In the genomic region with DNA sequence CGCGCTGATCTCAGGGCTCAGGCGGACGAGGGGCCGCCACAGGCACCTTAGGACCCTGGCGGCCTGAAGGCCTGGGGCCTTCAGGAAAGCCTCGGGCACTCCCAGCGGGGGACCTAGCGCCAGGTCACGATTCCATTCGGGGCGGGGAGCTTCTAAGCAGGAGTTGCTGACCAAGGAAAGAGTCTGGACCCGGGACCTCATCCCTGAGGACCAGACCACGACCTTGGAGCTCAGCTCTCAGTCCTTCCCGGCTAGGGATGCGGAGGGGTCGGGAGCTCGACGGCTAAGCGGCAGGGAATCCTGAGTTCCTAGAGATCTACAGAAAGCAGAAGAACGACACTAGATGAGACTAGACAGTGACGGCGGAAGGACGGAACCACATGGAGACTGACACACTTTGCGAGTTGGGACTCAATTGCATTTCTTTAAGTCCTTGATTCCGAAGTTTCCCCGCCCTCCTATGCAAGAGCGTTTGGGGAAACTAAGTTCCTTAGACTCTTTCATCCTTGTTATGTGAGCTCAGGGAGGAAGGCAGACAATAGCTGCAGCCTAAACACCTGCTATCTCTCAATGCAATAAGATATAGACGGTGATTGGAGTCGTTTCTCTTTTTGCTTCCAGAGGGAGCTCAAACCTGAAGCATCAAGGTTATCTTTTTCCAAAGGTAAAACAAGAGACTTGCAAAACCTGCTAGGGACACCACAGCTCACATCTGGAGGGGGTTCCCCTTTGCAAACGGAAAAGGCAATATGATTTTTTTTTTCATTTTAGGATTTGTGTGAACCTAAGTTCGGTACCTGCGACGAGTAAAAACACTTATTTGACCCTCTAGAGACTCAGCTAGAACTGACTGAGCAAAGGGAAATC, we compare ENCODE assay signal across 1 cellular context.
TF ChIP-seq lines count a peak whose summit lies in the region.

No MANE protein-coding gene starts in this region.

TF ChIP-seq in GM12878, 131 proteins besides CTCF, POLR2A, EP300 and RAD21:
- TF ChIP-seq CBX5 (IDR thresholded peaks at IDR 0.05; ENCODE audit: low read depth) (no peak), EGR1 (IDR thresholded peaks at IDR 0.05; ENCODE audit: borderline replicate concordance in 1 of 2, low read depth in 2 of 2, low read length in 2 of 2) (no peak), RAD51 (IDR thresholded peaks at IDR 0.05) (no peak), SP1 (IDR thresholded peaks at IDR 0.05; ENCODE audit: low read depth, low read length) (no peak), HDGF (IDR thresholded peaks at IDR 0.05) (no peak), PML (IDR thresholded peaks at IDR 0.05; ENCODE audit: low read length) (no peak), TARDBP (IDR thresholded peaks at IDR 0.05; ENCODE audit: borderline replicate concordance) (no peak)
- TF ChIP-seq, protein P1, sequence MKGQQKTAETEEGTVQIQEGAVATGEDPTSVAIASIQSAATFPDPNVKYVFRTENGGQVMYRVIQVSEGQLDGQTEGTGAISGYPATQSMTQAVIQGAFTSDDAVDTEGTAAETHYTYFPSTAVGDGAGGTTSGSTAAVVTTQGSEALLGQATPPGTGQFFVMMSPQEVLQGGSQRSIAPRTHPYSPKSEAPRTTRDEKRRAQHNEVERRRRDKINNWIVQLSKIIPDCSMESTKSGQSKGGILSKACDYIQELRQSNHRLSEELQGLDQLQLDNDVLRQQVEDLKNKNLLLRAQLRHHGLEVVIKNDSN (IDR thresholded peaks at IDR 0.05; ENCODE audit: borderline replicate concordance, extremely low read length, insufficient read depth, low read depth, low read length), result no peak
- TF ChIP-seq, protein P2, sequence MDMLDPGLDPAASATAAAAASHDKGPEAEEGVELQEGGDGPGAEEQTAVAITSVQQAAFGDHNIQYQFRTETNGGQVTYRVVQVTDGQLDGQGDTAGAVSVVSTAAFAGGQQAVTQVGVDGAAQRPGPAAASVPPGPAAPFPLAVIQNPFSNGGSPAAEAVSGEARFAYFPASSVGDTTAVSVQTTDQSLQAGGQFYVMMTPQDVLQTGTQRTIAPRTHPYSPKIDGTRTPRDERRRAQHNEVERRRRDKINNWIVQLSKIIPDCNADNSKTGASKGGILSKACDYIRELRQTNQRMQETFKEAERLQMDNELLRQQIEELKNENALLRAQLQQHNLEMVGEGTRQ (IDR thresholded peaks at IDR 0.05; ENCODE audit: borderline replicate concordance, low read depth, low read length), result no peak
- TF ChIP-seq, protein P3, sequence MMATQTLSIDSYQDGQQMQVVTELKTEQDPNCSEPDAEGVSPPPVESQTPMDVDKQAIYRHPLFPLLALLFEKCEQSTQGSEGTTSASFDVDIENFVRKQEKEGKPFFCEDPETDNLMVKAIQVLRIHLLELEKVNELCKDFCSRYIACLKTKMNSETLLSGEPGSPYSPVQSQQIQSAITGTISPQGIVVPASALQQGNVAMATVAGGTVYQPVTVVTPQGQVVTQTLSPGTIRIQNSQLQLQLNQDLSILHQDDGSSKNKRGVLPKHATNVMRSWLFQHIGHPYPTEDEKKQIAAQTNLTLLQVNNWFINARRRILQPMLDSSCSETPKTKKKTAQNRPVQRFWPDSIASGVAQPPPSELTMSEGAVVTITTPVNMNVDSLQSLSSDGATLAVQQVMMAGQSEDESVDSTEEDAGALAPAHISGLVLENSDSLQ (IDR thresholded peaks at IDR 0.05), result no peak
